19 cellular contexts compared by ENCODE assay signal in the genomic region with DNA sequence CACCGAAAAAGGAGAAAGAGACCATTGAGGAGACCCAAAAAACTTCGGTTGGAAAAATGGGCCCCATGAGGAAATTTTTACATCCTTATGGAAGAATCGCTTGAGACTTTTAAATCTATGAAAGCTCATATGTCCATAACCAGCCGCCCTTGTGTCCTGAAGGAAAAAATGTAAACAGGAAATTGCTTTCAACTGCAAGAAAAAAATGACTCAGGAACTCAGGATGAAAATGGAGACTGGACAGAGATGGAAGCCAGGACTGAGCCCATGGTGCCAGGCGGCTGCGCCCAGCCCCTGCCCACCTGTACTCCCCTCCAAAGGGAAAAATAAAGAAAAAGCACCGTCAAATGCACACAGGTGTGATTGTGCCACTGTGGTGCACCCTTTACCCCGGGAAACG.
A peak's percentile ranks its signal among the peaks of the same experiment; 100 is the strongest.
DNase-seq lines count a peak whose midpoint lies in the region; ATAC-seq and TF ChIP-seq lines count a peak whose summit lies in the region.
"Had no signal": no experiment of that assay in that cellular context is flagged by ENCODE, and none has a peak within 500 bp of the region (broad histone marks: within the 10 kb centered on the region; RNA-seq: fewer than 3 reads in every experiment).

No MANE protein-coding gene starts in this region.

- peak overlapping the region; percentile 94 for H2AFZ ChIP-seq in HCT116 (ENCODE audit: low read depth, low read length, poor library complexity, severe bottlenecking)

- peak overlapping the region; percentile 63; the same call in 1 of the 2 replicates for H3K4me2 ChIP-seq in HCT116 (ENCODE audit: low read length)

- BruUV-seq in HCT116 (replicated peaks; lab: Mats Ljungman, UMichigan) = no TSS peak

- H3K4me3 ChIP-seq in HCT116 (replicated peaks in 1 of 2; ENCODE audit: low read depth in 1 of 2, low read length in 2 of 2) (no peak overlapping the region), choroid plexus epithelial cell (ENCODE audit: low read depth, low read length) (no peak overlapping the region)
- H3K4me3 ChIP-seq: heart right ventricle, spleen had no signal

- peaks cover 4% of the 10 kb centered on the region for H3K4me1 Mint-ChIP-seq in activated naive CD4-positive, alpha-beta T cell treated with anti-CD3 and anti-CD28 coated beads for 36 hours (ENCODE audit: low read depth)

- H3K27me3 ChIP-seq in HCT116 (ENCODE audit: insufficient read depth, low read length) = no peaks in the 10 kb centered on the region
- H3K27me3 ChIP-seq: BE2C had no signal

- TF ChIP-seq POLR2A in HCT116 (IDR thresholded peaks at IDR 0.05; ENCODE audit: borderline replicate concordance, extremely low read depth, insufficient read depth, insufficient read length) = no peak

- no peaks in the 10 kb centered on the region for H3K36me3 Mint-ChIP-seq in activated naive CD4-positive, alpha-beta T cell treated with anti-CD3 and anti-CD28 coated beads for 36 hours (ENCODE audit: low read depth)
- H3K36me3 Mint-ChIP-seq: natural killer cell treated with Interleukin-12 subunit alpha and Interleukin-12 subunit beta and Interleukin-15 and Interleukin-18, amount 100 ng/mL, for 72 hours had no signal

- H3K36me3 ChIP-seq in HCT116 (ENCODE audit: control insufficient read depth in 1 of 2, insufficient read depth in 2 of 2, low read length in 2 of 2) = no peaks in the 10 kb centered on the region
- H3K36me3 ChIP-seq: BE2C, heart right ventricle, spleen had no signal

- H4K20me1 ChIP-seq in HCT116 (ENCODE audit: insufficient read depth) = no peaks in the 10 kb centered on the region

- H3K79me2 ChIP-seq in HCT116 (ENCODE audit: insufficient read depth, low read length) = no peaks in the 10 kb centered on the region

- H3K27ac ChIP-seq in HCT116 (ENCODE audit: low read depth, low read length) = no peak overlapping the region
- H3K27ac ChIP-seq: epithelial cell of prostate, heart right ventricle, spleen had no signal

- peak; percentile 48 for DNase-seq in DMS153 (lab: John Stamatoyannopoulos, UW)
- no peak for DNase-seq in HCT116 (ENCODE audit: low read depth, low spot score)
- peak; percentile 58 for DNase-seq in choroid plexus epithelial cell (ENCODE audit: low read depth)
- peak; percentile 61 for DNase-seq in iris pigment epithelial cell (ENCODE audit: low read depth)
- no peak for DNase-seq in activated naive CD4-positive, alpha-beta T cell treated with anti-CD3 and anti-CD28 coated beads for 36 hours
- no peak for DNase-seq in NCI-H1105 treated with DMSO at 0.1 percent for 48 hours (lab: John Stamatoyannopoulos, UW)
- no peak for DNase-seq in NCI-H2171 treated with DMSO at 0.1 percent for 48 hours (lab: John Stamatoyannopoulos, UW)
- no peak for DNase-seq in activated effector memory CD4-positive, alpha-beta T cell treated with Interleukin-2 at 50 U/mL for 16 hours
- DNase-seq: activated CD4-positive, alpha-beta T cell treated with anti-CD3 and anti-CD28 coated beads, Interleukin-2, amount 50 U/mL, for 1 hour; activated naive CD4-positive, alpha-beta T cell treated with anti-CD3 and anti-CD28 coated beads, Interleukin-2, amount 50 U/mL, for 16 hours; DMS 273 treated with DMSO at 0.1 percent for 48 hours; heart right ventricle; kidney; spleen; SW 1271 had no signal

- no peak overlapping the region for H3K27ac Mint-ChIP-seq in activated naive CD4-positive, alpha-beta T cell treated with anti-CD3 and anti-CD28 coated beads for 36 hours
- H3K27ac Mint-ChIP-seq: natural killer cell treated with Interleukin-12 subunit alpha and Interleukin-12 subunit beta and Interleukin-15 and Interleukin-18, amount 100 ng/mL, for 72 hours had no signal

- H3K27me3 Mint-ChIP-seq in activated naive CD4-positive, alpha-beta T cell treated with anti-CD3 and anti-CD28 coated beads for 36 hours (ENCODE audit: low read depth) = peaks cover 18% of the 10 kb centered on the region

- no peaks in the 10 kb centered on the region for H3K9me3 Mint-ChIP-seq in activated naive CD4-positive, alpha-beta T cell treated with anti-CD3 and anti-CD28 coated beads for 36 hours
- H3K9me3 Mint-ChIP-seq: dendritic cell treated with granulocyte-macrophage colony-stimulating factor and Interleukin-4, amounts not matched to agents 40 ng/mL and 50 ng/mL, for 4 days; natural killer cell treated with Interleukin-12 subunit alpha and Interleukin-12 subunit beta and Interleukin-15 and Interleukin-18, amount 100 ng/mL, for 72 hours had no signal

- peaks cover 0 to 26% of the 10 kb centered on the region in 2 experiments; a peak in 3 of 4 replicates for H3K4me1 ChIP-seq in HCT116 (ENCODE audit: control insufficient read depth in 1 of 2, insufficient read depth in 2 of 2, low read length in 2 of 2)
- H3K4me1 ChIP-seq: heart right ventricle had no signal

- ATAC-seq in HCT116 = no peak
- ATAC-seq: heart right ventricle had no signal

- CTCF ChIA-PET in HCT116 (lab: Charles Lee) = interaction anchor here (0.9 kb wide), 1 partner anchor 10 kb away, joined by 3 read pairs; no protein-coding TSS in a partner anchor
- CTCF ChIA-PET in activated naive CD4-positive, alpha-beta T cell treated with anti-CD3 and anti-CD28 coated beads for 36 hours (lab: Charles Lee) = interaction anchor here (0.6 to 1.2 kb wide), 2 partner anchors 241 to 255 kb away, joined by 3 to 4 read pairs; no protein-coding TSS in a partner anchor

- no peaks in the 10 kb centered on the region for H3K9me2 ChIP-seq in HCT116 (ENCODE audit: insufficient read depth)

- H3K9ac ChIP-seq in HCT116 (ENCODE audit: low read length) = no peak overlapping the region

- no peak overlapping the region for H3K4me3 Mint-ChIP-seq in activated naive CD4-positive, alpha-beta T cell treated with anti-CD3 and anti-CD28 coated beads for 36 hours
- H3K4me3 Mint-ChIP-seq: dendritic cell treated with granulocyte-macrophage colony-stimulating factor and Interleukin-4, amounts not matched to agents 40 ng/mL and 50 ng/mL, for 4 days; natural killer cell treated with Interleukin-12 subunit alpha and Interleukin-12 subunit beta and Interleukin-15 and Interleukin-18, amount 100 ng/mL, for 72 hours had no signal

- POLR2A ChIA-PET in HCT116 (lab: Charles Lee) = no interaction called here

- intact Hi-C loops in HCT116 (cut with micrococcal nuclease) = loop anchor here (2.0 kb wide), 1 partner anchor 51 kb away; no protein-coding TSS in a partner anchor
- intact Hi-C loops in activated naive CD4-positive, alpha-beta T cell treated with anti-CD3 and anti-CD28 coated beads for 36 hours (cut with micrococcal nuclease) = loop anchor here (2.0 to 5.0 kb wide), 2 partner anchors 51 to 241 kb away; no protein-coding TSS in a partner anchor

- RAD21 ChIA-PET in HCT116 (lab: Charles Lee; ENCODE audit: low non-redundant PET in 1 of 2, low total read pairs in 2 of 2, uncharacterized antibody in 2 of 2, unreplicated experiment in 2 of 2) = no interaction called here

- TF ChIP-seq RAD21 in HCT116 (IDR thresholded peaks at IDR 0.05; ENCODE audit: low read depth) = no peak

- TF ChIP-seq CTCF in HCT116 (IDR thresholded peaks at IDR 0.05 in 2 of 3, conservative IDR thresholded peaks at IDR 0.05 in 1 of 3; ENCODE audit: borderline replicate concordance in 1 of 3, insufficient read depth in 1 of 3, low read depth in 2 of 3, low read length in 2 of 3) (no peak), choroid plexus epithelial cell (conservative IDR thresholded peaks at IDR 0.05; ENCODE audit: low read depth, low read length) (no peak)

- no peaks in the 10 kb centered on the region for H3K9me3 ChIP-seq in HCT116 (ENCODE audit: control insufficient read depth in 1 of 2, insufficient read depth in 1 of 2, low read depth in 1 of 2, low read length in 2 of 2)
- H3K9me3 ChIP-seq: BE2C, heart right ventricle, spleen had no signal

TF ChIP-seq in HCT116, 20 proteins besides CTCF, POLR2A, EP300 and RAD21:
- TF ChIP-seq EGR1 (IDR thresholded peaks at IDR 0.05; ENCODE audit: low read depth) (no peak), REST (IDR thresholded peaks at IDR 0.05; ENCODE audit: low read depth) (no peak), ATF3 (IDR thresholded peaks at IDR 0.05) (no peak)

Comparison
In these comparisons a context has a peak if more than half of its experiments do, and no peak if none do; other contexts are left out.
1. DNase-seq: peak in DMS153 (single experiment), choroid plexus epithelial cell (single experiment) and iris pigment epithelial cell (single experiment); none in HCT116 (single experiment), activated naive CD4-positive, alpha-beta T cell treated with anti-CD3 and anti-CD28 coated beads for 36 hours (single experiment), NCI-H1105 treated with DMSO at 0.1 percent for 48 hours (single experiment), NCI-H2171 treated with DMSO at 0.1 percent for 48 hours (single experiment) and activated effector memory CD4-positive, alpha-beta T cell treated with Interleukin-2 at 50 U/mL for 16 hours (single experiment).